Comparison of ENCODE assay signal across 20 cellular contexts in genomic region chr3:123347205-123347604, GRCh38.
DNase-seq lines count a peak whose midpoint lies in the region; ATAC-seq and TF ChIP-seq lines count a peak whose summit lies in the region.
"Had no signal": no experiment of that assay in that cellular context is flagged by ENCODE, and none has a peak within 500 bp of the region (broad histone marks: within the 10 kb centered on the region; RNA-seq: fewer than 3 reads in every experiment).

No MANE protein-coding gene starts in this region.

- intact Hi-C loops in prostate gland (cut with DNase I): no loop called here

- ATAC-seq in RWPE2 (ENCODE audit: low read depth) (no peak), gastroesophageal sphincter (no peak)
- ATAC-seq: stimulated activated naive B cell treated with anti-CD40 and anti-IgM and Interleukin-4, amounts not matched to agents 10 μg/mL and 1 μg/mL and 100 μg/mL, for 72 hours had no signal

- H3K9me3 ChIP-seq in BLaER1 treated with 17β-estradiol and CSF1 and Interleukin-3, amounts not matched to agents 10 nM and 100 nM (replicated peaks in 1 of 11): no peaks in the 10 kb centered on the region
- H3K9me3 ChIP-seq in RWPE2 (ENCODE audit: severe bottlenecking) (no peaks in the 10 kb centered on the region), gastroesophageal sphincter (no peaks in the 10 kb centered on the region), prostate gland (no peaks in the 10 kb centered on the region)
- H3K9me3 ChIP-seq: thyroid gland had no signal

- H3K27ac ChIP-seq in BLaER1 treated with 17β-estradiol and CSF1 and Interleukin-3, amounts not matched to agents 10 nM and 100 nM: no peak overlapping the region
- H3K27ac ChIP-seq in RWPE2 (ENCODE audit: poor library complexity, severe bottlenecking) (no peak overlapping the region), gastroesophageal sphincter (peak overlapping the region; percentile 11 to 86 (median 79)), prostate gland (peak overlapping the region; percentile 21 to 42)
- H3K27ac ChIP-seq: hepatocyte, thyroid gland had no signal

- 34 to 58% methylated on average over 2 to 4 of the region's 4 CpGs for WGBS in gastroesophageal sphincter (ENCODE audit: low coverage in 1 of 2), 2 donors
- 68% methylated on average over 4 of the region's 4 CpGs for WGBS in prostate gland

- H3K4me2 ChIP-seq in BLaER1 treated with 17β-estradiol and CSF1 and Interleukin-3, amounts not matched to agents 10 nM and 100 nM: peak overlapping the region in 8 of 11 experiments; percentile 11 to 53 (median 23); a peak in 10 of 22 replicates
- H3K4me2 ChIP-seq: hepatocyte had no signal

- TF ChIP-seq POLR2A in gastroesophageal sphincter (IDR thresholded peaks at IDR 0.05): no peak
- no peak for TF ChIP-seq POLR2A in prostate gland (IDR thresholded peaks at IDR 0.05)

- no peak overlapping the region for H3K9ac ChIP-seq in BLaER1 treated with 17β-estradiol and CSF1 and Interleukin-3, amounts not matched to agents 10 nM and 100 nM

- TF ChIP-seq EP300 in gastroesophageal sphincter (IDR thresholded peaks at IDR 0.05): no peak

- TF ChIP-seq CTCF in RWPE2 (IDR thresholded peaks at IDR 0.05; ENCODE audit: poor library complexity, severe bottlenecking): no peak
- TF ChIP-seq CTCF in gastroesophageal sphincter (IDR thresholded peaks at IDR 0.05): no peak
- TF ChIP-seq CTCF in prostate gland (IDR thresholded peaks at IDR 0.05): no peak

- DNase-seq in RWPE2 (ENCODE audit: low spot score) (peak; percentile 9), prostate gland (ENCODE audit: low spot score) (no peak), medulla oblongata (ENCODE audit: extremely low spot score) (no peak), T-helper 2 cell (no peak), hypothalamus (lab: John Stamatoyannopoulos, UW) (no peak)
- DNase-seq in activated CD4-positive, alpha-beta T cell treated with anti-CD3 and anti-CD28 coated beads for 4 hours: no peak
- DNase-seq: activated CD4-positive, alpha-beta T cell treated with anti-CD3 and anti-CD28 coated beads, Interleukin-2, amount 50 U/mL, for 48 hours; activated CD8-positive, alpha-beta memory T cell treated with anti-CD3 and anti-CD28 coated beads, Interleukin-2, amount 50 U/mL, for 48 hours; activated effector memory CD4-positive, alpha-beta T cell treated with anti-CD3 and anti-CD28 coated beads, Interleukin-2, amount 50 U/mL, for 16 hours; Calu3; dermis blood vessel endothelial cell; GOT3; NCI-H510A; RPMI8226; stimulated activated CD4-positive, alpha-beta T cell treated with anti-CD3 and anti-CD28 coated beads, Interleukin-2, amount 100 ng/mL, for 24 hours; stimulated activated naive B cell treated with anti-CD40 and anti-IgM and Interleukin-4, amounts not matched to agents 10 μg/mL and 1 μg/mL and 100 μg/mL, for 72 hours; thyroid gland had no signal

- H3K4me1 ChIP-seq in BLaER1 treated with 17β-estradiol and CSF1 and Interleukin-3, amounts not matched to agents 10 nM and 100 nM: peaks cover 10 to 68% (median 42%) of the 10 kb centered on the region in 10 experiments; a peak in 18 of 20 replicates
- H3K4me1 ChIP-seq in RWPE2 (ENCODE audit: insufficient read depth, poor library complexity, severe bottlenecking) (no peaks in the 10 kb centered on the region), gastroesophageal sphincter (peaks cover 0 to 100% (median 33%) of the 10 kb centered on the region in 3 donors), prostate gland (replicated peaks) (no peaks in the 10 kb centered on the region)
- H3K4me1 ChIP-seq: thyroid gland had no signal

- H3K4me3 ChIP-seq in BLaER1 treated with 17β-estradiol and CSF1 and Interleukin-3, amounts not matched to agents 10 nM and 100 nM: no peak overlapping the region
- H3K4me3 ChIP-seq in RWPE2 (ENCODE audit: severe bottlenecking) (no peak overlapping the region), gastroesophageal sphincter (no peak overlapping the region), prostate gland (no peak overlapping the region)
- H3K4me3 ChIP-seq: hepatocyte, thyroid gland had no signal

- H3K27me3 ChIP-seq in BLaER1 treated with 17β-estradiol and CSF1 and Interleukin-3, amounts not matched to agents 10 nM and 100 nM: no peaks in the 10 kb centered on the region
- H3K27me3 ChIP-seq in RWPE2 (ENCODE audit: insufficient read depth, poor library complexity, severe bottlenecking): no peaks in the 10 kb centered on the region
- H3K27me3 ChIP-seq in gastroesophageal sphincter: no peaks in the 10 kb centered on the region
- H3K27me3 ChIP-seq in prostate gland (replicated peaks; ENCODE audit: insufficient read depth): no peaks in the 10 kb centered on the region
- H3K27me3 ChIP-seq: hepatocyte, thyroid gland had no signal

- no peaks in the 10 kb centered on the region for H4K20me1 ChIP-seq in BLaER1 treated with 17β-estradiol and CSF1 and Interleukin-3, amounts not matched to agents 10 nM and 100 nM

- H3K36me3 ChIP-seq in BLaER1 treated with 17β-estradiol and CSF1 and Interleukin-3, amounts not matched to agents 10 nM and 100 nM: no peaks in the 10 kb centered on the region
- H3K36me3 ChIP-seq in RWPE2 (ENCODE audit: low read depth): no peaks in the 10 kb centered on the region
- H3K36me3 ChIP-seq in gastroesophageal sphincter: no peaks in the 10 kb centered on the region
- no peaks in the 10 kb centered on the region for H3K36me3 ChIP-seq in prostate gland
- H3K36me3 ChIP-seq: thyroid gland had no signal

Comparison
In these comparisons a context has a peak if more than half of its experiments do, and no peak if none do; other contexts are left out.
1. H3K27ac ChIP-seq: peak in gastroesophageal sphincter (4 of 4) and prostate gland (2 of 2); none in BLaER1 treated with 17β-estradiol and CSF1 and Interleukin-3, amounts not matched to agents 10 nM and 100 nM (0 of 11) and RWPE2 (single experiment).